In genomic region chr7:92634924-92635519, GRCh38 we compare ENCODE assay signal across 8 cellular contexts. TPM values are rescaled to one million over a fixed set of nuclear protein-coding genes. Genes with fewer than 3 reads are reported as not detected.
A peak's percentile ranks its signal among the peaks of the same experiment; 100 is the strongest.
DNase-seq lines count a peak whose midpoint lies in the region; ATAC-seq and TF ChIP-seq lines count a peak whose summit lies in the region.

No MANE protein-coding gene starts in this region.

- H3K4me3 Mint-ChIP-seq in activated naive CD4-positive, alpha-beta T cell treated with anti-CD3 and anti-CD28 coated beads, Interleukin-2, amount 50 U/mL, for 24 hours: peak overlapping the region; percentile 74
- peak overlapping the region; percentile 31 for H3K4me3 Mint-ChIP-seq in activated CD4-positive, alpha-beta memory T cell treated with anti-CD3 and anti-CD28 coated beads for 36 hours
- peak overlapping the region; percentile 6 for H3K4me3 Mint-ChIP-seq in stimulated activated memory B cell treated with anti-CD40 and anti-IgM and Interleukin-4, amounts not matched to agents 10 μg/mL and 1 μg/mL and 100 μg/mL, for 72 hours

- no peaks in the 10 kb centered on the region for H3K9me3 ChIP-seq in cardiac muscle cell (ENCODE audit: low read depth)

- peaks cover 24% of the 10 kb centered on the region for H3K36me3 Mint-ChIP-seq in activated naive CD4-positive, alpha-beta T cell treated with anti-CD3 and anti-CD28 coated beads, Interleukin-2, amount 50 U/mL, for 24 hours
- peaks cover 7% of the 10 kb centered on the region for H3K36me3 Mint-ChIP-seq in activated CD4-positive, alpha-beta memory T cell treated with anti-CD3 and anti-CD28 coated beads for 36 hours
- peaks cover 5% of the 10 kb centered on the region for H3K36me3 Mint-ChIP-seq in stimulated activated memory B cell treated with anti-CD40 and anti-IgM and Interleukin-4, amounts not matched to agents 10 μg/mL and 1 μg/mL and 100 μg/mL, for 72 hours

- CTCF ChIA-PET in activated CD4-positive, alpha-beta memory T cell treated with anti-CD3 and anti-CD28 coated beads for 36 hours (lab: Charles Lee): interaction anchor here (0.7 to 2.2 kb wide), 5 partner anchors 10 to 198 kb away, joined by 3 to 9 read pairs (median 7); no protein-coding TSS in a partner anchor

- intact Hi-C loops in activated CD4-positive, alpha-beta memory T cell treated with anti-CD3 and anti-CD28 coated beads for 36 hours (cut with micrococcal nuclease): loop anchor here (5.0 kb wide), 2 partner anchors 317 to 482 kb away; partner anchors contain the start of gene SAMD9

- peaks cover 36% of the 10 kb centered on the region for H3K4me1 ChIP-seq in cardiac muscle cell (ENCODE audit: low read depth)

- no peaks in the 10 kb centered on the region for H3K36me3 ChIP-seq in cardiac muscle cell

- DNase-seq in activated naive CD4-positive, alpha-beta T cell treated with anti-CD3 and anti-CD28 coated beads, Interleukin-2, amount 50 U/mL, for 16 hours: no peak
- DNase-seq in activated CD4-positive, alpha-beta memory T cell treated with anti-CD3 and anti-CD28 coated beads for 36 hours: no peak
- DNase-seq in cardiac muscle cell (ENCODE audit: low read depth in 1 of 2, low spot score in 1 of 2) (peak in 1 of 2 donors; percentile 64), NCI-H146 (lab: John Stamatoyannopoulos, UW) (no peak)
- DNase-seq in activated CD4-positive, CD25-positive, alpha-beta regulatory T cell (lab: John Stamatoyannopoulos, UW): no peak

- H3K27me3 Mint-ChIP-seq in activated naive CD4-positive, alpha-beta T cell treated with anti-CD3 and anti-CD28 coated beads, Interleukin-2, amount 50 U/mL, for 24 hours: no peaks in the 10 kb centered on the region
- no peaks in the 10 kb centered on the region for H3K27me3 Mint-ChIP-seq in activated CD4-positive, alpha-beta memory T cell treated with anti-CD3 and anti-CD28 coated beads for 36 hours
- no peaks in the 10 kb centered on the region for H3K27me3 Mint-ChIP-seq in stimulated activated memory B cell treated with anti-CD40 and anti-IgM and Interleukin-4, amounts not matched to agents 10 μg/mL and 1 μg/mL and 100 μg/mL, for 72 hours

- ATAC-seq in HG03520 (IDR thresholded peaks at IDR 0.05; ENCODE audit: unreplicated experiment): peak; percentile 38
- peak; percentile 76 for ATAC-seq in stimulated activated memory B cell treated with anti-CD40 and anti-IgM and Interleukin-4, amounts not matched to agents 10 μg/mL and 1 μg/mL and 100 μg/mL, for 72 hours

- H3K4me1 Mint-ChIP-seq in activated naive CD4-positive, alpha-beta T cell treated with anti-CD3 and anti-CD28 coated beads, Interleukin-2, amount 50 U/mL, for 24 hours: peaks cover 85% of the 10 kb centered on the region
- H3K4me1 Mint-ChIP-seq in activated CD4-positive, alpha-beta memory T cell treated with anti-CD3 and anti-CD28 coated beads for 36 hours (ENCODE audit: low read depth): peaks cover 81% of the 10 kb centered on the region
- H3K4me1 Mint-ChIP-seq in stimulated activated memory B cell treated with anti-CD40 and anti-IgM and Interleukin-4, amounts not matched to agents 10 μg/mL and 1 μg/mL and 100 μg/mL, for 72 hours: peaks cover 51% of the 10 kb centered on the region

- POLR2A ChIA-PET in activated CD4-positive, alpha-beta memory T cell treated with anti-CD3 and anti-CD28 coated beads for 36 hours (lab: Charles Lee): interaction anchor here (1.2 to 2.0 kb wide), 4 partner anchors 10 to 198 kb away, joined by 3 to 19 read pairs (median 6); no protein-coding TSS in a partner anchor

- peak overlapping the region; percentile 71 for H3K27ac ChIP-seq in cardiac muscle cell

- H3K27ac Mint-ChIP-seq in activated naive CD4-positive, alpha-beta T cell treated with anti-CD3 and anti-CD28 coated beads, Interleukin-2, amount 50 U/mL, for 24 hours: peak overlapping the region; percentile 98
- peak overlapping the region; percentile 89 for H3K27ac Mint-ChIP-seq in activated CD4-positive, alpha-beta memory T cell treated with anti-CD3 and anti-CD28 coated beads for 36 hours
- H3K27ac Mint-ChIP-seq in stimulated activated memory B cell treated with anti-CD40 and anti-IgM and Interleukin-4, amounts not matched to agents 10 μg/mL and 1 μg/mL and 100 μg/mL, for 72 hours: peak overlapping the region; percentile 63

- H3K27me3 ChIP-seq in cardiac muscle cell: no peaks in the 10 kb centered on the region

- peaks cover 10% of the 10 kb centered on the region for H3K9me3 Mint-ChIP-seq in activated naive CD4-positive, alpha-beta T cell treated with anti-CD3 and anti-CD28 coated beads, Interleukin-2, amount 50 U/mL, for 24 hours
- H3K9me3 Mint-ChIP-seq in activated CD4-positive, alpha-beta memory T cell treated with anti-CD3 and anti-CD28 coated beads for 36 hours: peaks cover 2% of the 10 kb centered on the region
- H3K9me3 Mint-ChIP-seq in stimulated activated memory B cell treated with anti-CD40 and anti-IgM and Interleukin-4, amounts not matched to agents 10 μg/mL and 1 μg/mL and 100 μg/mL, for 72 hours: peaks cover 3% of the 10 kb centered on the region

- H3K4me3 ChIP-seq in cardiac muscle cell: no peak overlapping the region

- TF ChIP-seq CTCF in cardiac muscle cell (IDR thresholded peaks at IDR 0.05; ENCODE audit: low read depth, low read length): no peak

RNA-seq across cellular contexts. Expression of gene FAM133B, which starts 44.8 kb away (rescaled TPM):
- 10 to 100 TPM; 21.7 to 25.5 TPM for total RNA-seq in activated CD4-positive, alpha-beta memory T cell treated with anti-CD3 and anti-CD28 coated beads for 36 hours
- 6.9 and 15.7 TPM in 2 replicates for total RNA-seq in cardiac muscle cell
- polyA plus RNA-seq in cardiac muscle cell: 27.6 and 29.8 TPM in 2 replicates

Comparison
In these comparisons a context has a peak if more than half of its experiments do, and no peak if none do; other contexts are left out.
1. H3K4me3 Mint-ChIP-seq: peak in every context shown above with its lines; median percentile 74 in activated naive CD4-positive, alpha-beta T cell treated with anti-CD3 and anti-CD28 coated beads, Interleukin-2, amount 50 U/mL, for 24 hours; 31 in activated CD4-positive, alpha-beta memory T cell treated with anti-CD3 and anti-CD28 coated beads for 36 hours; 6 in stimulated activated memory B cell treated with anti-CD40 and anti-IgM and Interleukin-4, amounts not matched to agents 10 μg/mL and 1 μg/mL and 100 μg/mL, for 72 hours.